1 cellular context compared by ENCODE assay signal in genomic region chr19:19329199-19329598, GRCh38.
TF ChIP-seq lines count a peak whose summit lies in the region.

No MANE protein-coding gene starts in this region.

TF ChIP-seq in HepG2, 621 proteins besides CTCF, POLR2A, EP300 and RAD21:
- no peak for TF ChIP-seq GLI4 (CRISPR knock-in tag; IDR thresholded peaks at IDR 0.05; ENCODE audit: borderline replicate concordance)
- no peak for TF ChIP-seq ZNF556 (CRISPR knock-in tag; IDR thresholded peaks at IDR 0.05; ENCODE audit: borderline replicate concordance)
- no peak for TF ChIP-seq CENPT (CRISPR knock-in tag; IDR thresholded peaks at IDR 0.05; ENCODE audit: low read depth)
- no peak for TF ChIP-seq FIP1L1 (IDR thresholded peaks at IDR 0.05; ENCODE audit: borderline replicate concordance, insufficient read depth, low read depth, low read length)
- no peak for TF ChIP-seq ZNF891 (CRISPR knock-in tag; IDR thresholded peaks at IDR 0.05)
- no peak for TF ChIP-seq MTA3 (CRISPR knock-in tag; IDR thresholded peaks at IDR 0.05)
- TF ChIP-seq ATM (IDR thresholded peaks at IDR 0.05; ENCODE audit: borderline replicate concordance) = no peak
- TF ChIP-seq ZNF580 (CRISPR knock-in tag; IDR thresholded peaks at IDR 0.05; ENCODE audit: borderline replicate concordance, low read depth) = no peak
- no peak for TF ChIP-seq ZNF607 (CRISPR knock-in tag; IDR thresholded peaks at IDR 0.05; ENCODE audit: borderline replicate concordance)
- no peak for TF ChIP-seq SNAI1 (CRISPR knock-in tag; IDR thresholded peaks at IDR 0.05; ENCODE audit: borderline replicate concordance)
- no peak for TF ChIP-seq CSRNP1 (CRISPR knock-in tag; IDR thresholded peaks at IDR 0.05)
- TF ChIP-seq SIN3A (IDR thresholded peaks at IDR 0.05; ENCODE audit: borderline replicate concordance, low read depth, low read length) = no peak
- TF ChIP-seq ZNF512 (CRISPR knock-in tag; IDR thresholded peaks at IDR 0.05) = no peak
- TF ChIP-seq DDIT3 (CRISPR knock-in tag; IDR thresholded peaks at IDR 0.05) = no peak
- TF ChIP-seq RBFOX2 (IDR thresholded peaks at IDR 0.05; ENCODE audit: low read depth, low read length) = no peak
TF ChIP-seq in HepG2: peak in this region for 0.
